In genomic region chr10:101120884-101121660, GRCh38 we compare ENCODE assay signal across 9 cellular contexts. TPM values are rescaled to one million over a fixed set of nuclear protein-coding genes. Genes with fewer than 3 reads are reported as not detected.
A peak's percentile ranks its signal among the peaks of the same experiment; 100 is the strongest.
DNase-seq lines count a peak whose midpoint lies in the region; ATAC-seq lines count a peak whose summit lies in the region.
"Had no signal": no experiment of that assay in that cellular context is flagged by ENCODE, and none has a peak within 500 bp of the region (broad histone marks: within the 10 kb centered on the region; RNA-seq: fewer than 3 reads in every experiment).

No MANE protein-coding gene starts in this region.

- H3K79me2 ChIP-seq in ACC112 (ENCODE audit: control insufficient read depth, insufficient read depth, low read length, unreplicated experiment) = no peaks in the 10 kb centered on the region

- peak overlapping the region in 3 of 5 donors; percentile 49 to 77 (median 66) for H3K9ac ChIP-seq in subcutaneous abdominal adipose tissue (ENCODE audit: low read length in 5 of 5)

- no peaks in the 10 kb centered on the region for H3K9me3 Mint-ChIP-seq in activated naive CD4-positive, alpha-beta T cell treated with anti-CD3 and anti-CD28 coated beads, Interleukin-2, amount 50 U/mL, for 72 hours

- H3K4me3 ChIP-seq in ACC112 (ENCODE audit: low read depth, low read length) (peak overlapping the region; percentile 83), subcutaneous abdominal adipose tissue (ENCODE audit: low read depth in 1 of 5, low read length in 5 of 5) (peak overlapping the region; percentile 48 to 88 (median 74))

- H3K27ac ChIP-seq in ACC112 (ENCODE audit: low read depth, low read length) = no peak overlapping the region
- no peak overlapping the region for H3K27ac ChIP-seq in subcutaneous abdominal adipose tissue (ENCODE audit: low read depth, low read length)

- H3K27ac Mint-ChIP-seq in activated naive CD4-positive, alpha-beta T cell treated with anti-CD3 and anti-CD28 coated beads, Interleukin-2, amount 50 U/mL, for 72 hours = peak overlapping the region; percentile 41 to 89

- H3K36me3 Mint-ChIP-seq in activated naive CD4-positive, alpha-beta T cell treated with anti-CD3 and anti-CD28 coated beads, Interleukin-2, amount 50 U/mL, for 72 hours = peaks cover 7 to 11% of the 10 kb centered on the region in 2 donors

- H3K27me3 ChIP-seq in ACC112 (ENCODE audit: insufficient read depth, low read length) (peaks cover 75% of the 10 kb centered on the region), subcutaneous abdominal adipose tissue (ENCODE audit: control insufficient read depth in 5 of 5, insufficient read depth in 4 of 5, low read length in 5 of 5) (peaks cover 48 to 73% (median 58%) of the 10 kb centered on the region in 5 donors)

- H3K9me3 ChIP-seq in subcutaneous abdominal adipose tissue (ENCODE audit: control insufficient read depth in 5 of 5, low read length in 5 of 5) = no peaks in the 10 kb centered on the region

- peak overlapping the region; percentile 88 for H2AFZ ChIP-seq in ACC112 (ENCODE audit: low read length, unreplicated experiment)

- DNase-seq in activated naive CD4-positive, alpha-beta T cell treated with anti-CD3 and anti-CD28 coated beads, Interleukin-2, amount 50 U/mL, for 72 hours (ENCODE audit: low spot score in 2 of 2) = peak in 1 of 2 donors; percentile 46
- peak; percentile 80 for DNase-seq in left lobe of liver (ENCODE audit: low spot score)
- DNase-seq in NCI-H510A treated with DMSO at 0.1 percent for 48 hours (lab: John Stamatoyannopoulos, UW) = no peak

- H3K4me1 ChIP-seq in ACC112 (ENCODE audit: control insufficient read depth, insufficient read depth, low read length, unreplicated experiment) (peaks cover 5% of the 10 kb centered on the region), subcutaneous abdominal adipose tissue (ENCODE audit: control insufficient read depth in 5 of 5, insufficient read depth in 5 of 5, low read length in 5 of 5) (peaks cover 0 to 24% (median 20%) of the 10 kb centered on the region in 5 donors)

- peak; percentile 54 for ATAC-seq in HG02798 (IDR thresholded peaks at IDR 0.05; ENCODE audit: poor library complexity, unreplicated experiment)
- peak; percentile 71 to 76 for ATAC-seq in activated naive CD4-positive, alpha-beta T cell treated with anti-CD3 and anti-CD28 coated beads, Interleukin-2, amount 50 U/mL, for 72 hours
- ATAC-seq in left lobe of liver = peak; percentile 94
- no peak for ATAC-seq in GM19395 (IDR thresholded peaks at IDR 0.05; ENCODE audit: unreplicated experiment)
- ATAC-seq in HG02840 (IDR thresholded peaks at IDR 0.05; ENCODE audit: low FRiP score, unreplicated experiment) = no peak

- no peaks in the 10 kb centered on the region for H3K36me3 ChIP-seq in ACC112 (ENCODE audit: insufficient read depth, low read length)
- H3K36me3 ChIP-seq in subcutaneous abdominal adipose tissue (ENCODE audit: control insufficient read depth in 5 of 5, insufficient read depth in 5 of 5, low read length in 5 of 5) = no peaks in the 10 kb centered on the region

RNA-seq across cellular contexts. Expression of gene TLX1, which starts 10.0 kb away (rescaled TPM):
- not detected for total RNA-seq in activated naive CD4-positive, alpha-beta T cell treated with anti-CD3 and anti-CD28 coated beads, Interleukin-2, amount 50 U/mL, for 72 hours
- total RNA-seq in left lobe of liver = 1.3 TPM
- total RNA-seq: subcutaneous adipose tissue had no signal

RNA-seq across cellular contexts. Expression of gene KAZALD1, which starts 59.3 kb away (rescaled TPM):
- 1 to 10 TPM in 1 of 2 donors, under 1 TPM in 1; 0.60 to 1.3 TPM for total RNA-seq in activated naive CD4-positive, alpha-beta T cell treated with anti-CD3 and anti-CD28 coated beads, Interleukin-2, amount 50 U/mL, for 72 hours
- total RNA-seq in left lobe of liver = 0.78 TPM

Comparison
In these comparisons a context has a peak if more than half of its experiments do, and no peak if none do; other contexts are left out.
1. ATAC-seq: peak in HG02798 (single experiment), activated naive CD4-positive, alpha-beta T cell treated with anti-CD3 and anti-CD28 coated beads, Interleukin-2, amount 50 U/mL, for 72 hours (2 of 2) and left lobe of liver (single experiment); none in GM19395 (single experiment) and HG02840 (single experiment).